24 cellular contexts compared by ENCODE assay signal in genomic region chr12:60421741-60422140, GRCh38.
DNase-seq lines count a peak whose midpoint lies in the region; ATAC-seq and TF ChIP-seq lines count a peak whose summit lies in the region.
"Had no signal": no experiment of that assay in that cellular context is flagged by ENCODE, and none has a peak within 500 bp of the region (broad histone marks: within the 10 kb centered on the region; RNA-seq: fewer than 3 reads in every experiment).

No MANE protein-coding gene starts in this region.

- intact Hi-C loops in aorta (cut with DNase I): no loop called here
- intact Hi-C loops in head of caudate nucleus (cut with DNase I): no loop called here

- no peak overlapping the region for H3K27ac ChIP-seq in aorta (ENCODE audit: low read depth in 1 of 2, low read length in 2 of 2)
- H3K27ac ChIP-seq: neutrophil, sigmoid colon had no signal

- no peaks in the 10 kb centered on the region for H3K36me3 ChIP-seq in aorta (ENCODE audit: control insufficient read depth in 1 of 2, insufficient read depth in 2 of 2, low read length in 1 of 2)
- H3K36me3 ChIP-seq: neutrophil, sigmoid colon had no signal

- peaks cover 0 to 2% of the 10 kb centered on the region in 2 donors for H3K27me3 ChIP-seq in aorta (ENCODE audit: control insufficient read depth in 1 of 2, insufficient read depth in 2 of 2, low read length in 1 of 2)
- H3K27me3 ChIP-seq: neutrophil, sigmoid colon had no signal

- H3K4me3 Mint-ChIP-seq in chondrocyte (ENCODE audit: unreplicated experiment): no peak overlapping the region
- H3K4me3 Mint-ChIP-seq: activated CD4-positive, alpha-beta memory T cell treated with anti-CD3 and anti-CD28 coated beads, Interleukin-2, amount 10 ng/mL, durations not matched to agents 7 days and 5 days; brain had no signal

- H3K4me3 ChIP-seq in aorta (ENCODE audit: low read length in 2 of 2): no peak overlapping the region
- H3K4me3 ChIP-seq: sigmoid colon had no signal

- DNase-seq in ELR (ENCODE audit: low read depth): peak; percentile 29
- peak; percentile 8 for DNase-seq in HS-5 (ENCODE audit: low read depth)
- DNase-seq in chondrocyte (ENCODE audit: low spot score): no peak
- DNase-seq in kidney glomerular epithelial cell (lab: John Stamatoyannopoulos, UW): peak; percentile 36
- DNase-seq in stimulated activated naive CD8-positive, alpha-beta T cell treated with anti-CD3 and anti-CD28 coated beads, Interleukin-15, Interleukin-2, amounts not matched to agents 100 U/mL and 50 U/mL, for 24 hours: no peak
- no peak for DNase-seq in aorta
- no peak for DNase-seq in head of caudate nucleus
- DNase-seq: activated CD4-positive, alpha-beta memory T cell treated with anti-CD3 and anti-CD28 coated beads, Interleukin-2, amount 10 ng/mL, durations not matched to agents 7 days and 5 days; activated CD8-positive, alpha-beta memory T cell treated with anti-CD3 and anti-CD28 coated beads, Interleukin-2, amount 50 U/mL, for 4 hours; activated naive CD4-positive, alpha-beta T cell; C1 segment of cervical spinal cord; COR-L47; DND-41; NCI-H446 treated with DMSO at 0.1 percent for 48 hours; NCI-H82; SIG-M5; sigmoid colon; stimulated activated CD4-positive, alpha-beta T cell treated with anti-CD3 and anti-CD28 coated beads, Interleukin-4, amount 100 ng/mL, for 1 hour; SW 1271; trophoblast cell had no signal

- peaks cover 3% of the 10 kb centered on the region for H3K36me3 Mint-ChIP-seq in chondrocyte (ENCODE audit: low read depth)
- H3K36me3 Mint-ChIP-seq: brain had no signal

- H3K9me3 ChIP-seq in aorta (ENCODE audit: control insufficient read depth, low read length): peaks cover 2% of the 10 kb centered on the region
- H3K9me3 ChIP-seq: neutrophil, sigmoid colon had no signal

- H3K27me3 Mint-ChIP-seq in chondrocyte (ENCODE audit: low read depth): no peaks in the 10 kb centered on the region
- H3K27me3 Mint-ChIP-seq: activated CD4-positive, alpha-beta memory T cell treated with anti-CD3 and anti-CD28 coated beads, Interleukin-2, amount 10 ng/mL, durations not matched to agents 7 days and 5 days; brain; progenitor cell of endocrine pancreas had no signal

- 94 to 100% methylated on average over 1 of the region's 1 CpG for WGBS in aorta, 2 donors

- H3K4me1 ChIP-seq in aorta (ENCODE audit: control insufficient read depth in 1 of 2, insufficient read depth in 2 of 2, low read length in 2 of 2): no peaks in the 10 kb centered on the region
- H3K4me1 ChIP-seq: sigmoid colon had no signal

- peak; percentile 14 for TF ChIP-seq CTCF in chondrocyte (IDR thresholded peaks at IDR 0.05)

- H3K9me3 Mint-ChIP-seq in chondrocyte (ENCODE audit: low read depth): peaks cover 21% of the 10 kb centered on the region

- ATAC-seq in stimulated activated naive CD8-positive, alpha-beta T cell treated with anti-CD3 and anti-CD28 coated beads, Interleukin-15, Interleukin-2, amounts not matched to agents 100 U/mL and 50 U/mL, for 24 hours: no peak
- no peak for ATAC-seq in aorta (ENCODE audit: low FRiP score)
- no peak for ATAC-seq in GM21447 (IDR thresholded peaks at IDR 0.05; ENCODE audit: unreplicated experiment)

- H3K27ac Mint-ChIP-seq in chondrocyte (ENCODE audit: unreplicated experiment): no peak overlapping the region
- H3K27ac Mint-ChIP-seq: activated CD4-positive, alpha-beta memory T cell treated with anti-CD3 and anti-CD28 coated beads, Interleukin-2, amount 10 ng/mL, durations not matched to agents 7 days and 5 days; brain; progenitor cell of endocrine pancreas had no signal

- H3K4me1 Mint-ChIP-seq in chondrocyte (ENCODE audit: low read depth): no peaks in the 10 kb centered on the region
- H3K4me1 Mint-ChIP-seq: activated CD4-positive, alpha-beta memory T cell treated with anti-CD3 and anti-CD28 coated beads, Interleukin-2, amount 10 ng/mL, durations not matched to agents 7 days and 5 days; brain had no signal

Comparison
In these comparisons a context has a peak if more than half of its experiments do, and no peak if none do; other contexts are left out.
1. DNase-seq: peak in ELR (single experiment), HS-5 (single experiment) and kidney glomerular epithelial cell (single experiment); none in chondrocyte (single experiment), stimulated activated naive CD8-positive, alpha-beta T cell treated with anti-CD3 and anti-CD28 coated beads, Interleukin-15, Interleukin-2, amounts not matched to agents 100 U/mL and 50 U/mL, for 24 hours (single experiment), aorta (0 of 2) and head of caudate nucleus (0 of 42).